ENCODE assay signal across 1 cellular context in genomic region chr4:8687083-8687482, GRCh38.
A peak's percentile ranks its signal among the peaks of the same experiment; 100 is the strongest.
TF ChIP-seq lines count a peak whose summit lies in the region.

No MANE protein-coding gene starts in this region.

TF ChIP-seq in HepG2, 621 proteins besides CTCF, POLR2A, EP300 and RAD21 (continued from another document):
- TF ChIP-seq KDM1A (CRISPR knock-in tag; IDR thresholded peaks at IDR 0.05) (no peak), ZNF430 (CRISPR knock-in tag; IDR thresholded peaks at IDR 0.05) (no peak), ZNF646 (CRISPR knock-in tag; IDR thresholded peaks at IDR 0.05) (0 out of 2 replicates have a peak, but pooled peaks have one; percentile 66), AGO1 (IDR thresholded peaks at IDR 0.05; ENCODE audit: low read depth, low read length, poor library complexity, severe bottlenecking) (no peak), ZNF251 (CRISPR knock-in tag; IDR thresholded peaks at IDR 0.05) (no peak), ETV5 (CRISPR knock-in tag; IDR thresholded peaks at IDR 0.05; ENCODE audit: borderline replicate concordance) (no peak), HNRNPL (IDR thresholded peaks at IDR 0.05; ENCODE audit: low read depth, low read length) (peak; percentile 69; the same call in 1 of the 2 replicates), ZNF891 (CRISPR knock-in tag; IDR thresholded peaks at IDR 0.05) (no peak)
- TF ChIP-seq, protein P1, sequence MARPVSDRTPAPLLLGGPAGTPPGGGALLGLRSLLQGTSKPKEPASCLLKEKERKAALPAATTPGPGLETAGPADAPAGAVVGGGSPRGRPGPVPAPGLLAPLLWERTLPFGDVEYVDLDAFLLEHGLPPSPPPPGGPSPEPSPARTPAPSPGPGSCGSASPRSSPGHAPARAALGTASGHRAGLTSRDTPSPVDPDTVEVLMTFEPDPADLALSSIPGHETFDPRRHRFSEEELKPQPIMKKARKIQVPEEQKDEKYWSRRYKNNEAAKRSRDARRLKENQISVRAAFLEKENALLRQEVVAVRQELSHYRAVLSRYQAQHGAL (CRISPR knock-in tag; IDR thresholded peaks at IDR 0.05; ENCODE audit: not compliant biosample characterization), result no peak
- TF ChIP-seq, protein P2, sequence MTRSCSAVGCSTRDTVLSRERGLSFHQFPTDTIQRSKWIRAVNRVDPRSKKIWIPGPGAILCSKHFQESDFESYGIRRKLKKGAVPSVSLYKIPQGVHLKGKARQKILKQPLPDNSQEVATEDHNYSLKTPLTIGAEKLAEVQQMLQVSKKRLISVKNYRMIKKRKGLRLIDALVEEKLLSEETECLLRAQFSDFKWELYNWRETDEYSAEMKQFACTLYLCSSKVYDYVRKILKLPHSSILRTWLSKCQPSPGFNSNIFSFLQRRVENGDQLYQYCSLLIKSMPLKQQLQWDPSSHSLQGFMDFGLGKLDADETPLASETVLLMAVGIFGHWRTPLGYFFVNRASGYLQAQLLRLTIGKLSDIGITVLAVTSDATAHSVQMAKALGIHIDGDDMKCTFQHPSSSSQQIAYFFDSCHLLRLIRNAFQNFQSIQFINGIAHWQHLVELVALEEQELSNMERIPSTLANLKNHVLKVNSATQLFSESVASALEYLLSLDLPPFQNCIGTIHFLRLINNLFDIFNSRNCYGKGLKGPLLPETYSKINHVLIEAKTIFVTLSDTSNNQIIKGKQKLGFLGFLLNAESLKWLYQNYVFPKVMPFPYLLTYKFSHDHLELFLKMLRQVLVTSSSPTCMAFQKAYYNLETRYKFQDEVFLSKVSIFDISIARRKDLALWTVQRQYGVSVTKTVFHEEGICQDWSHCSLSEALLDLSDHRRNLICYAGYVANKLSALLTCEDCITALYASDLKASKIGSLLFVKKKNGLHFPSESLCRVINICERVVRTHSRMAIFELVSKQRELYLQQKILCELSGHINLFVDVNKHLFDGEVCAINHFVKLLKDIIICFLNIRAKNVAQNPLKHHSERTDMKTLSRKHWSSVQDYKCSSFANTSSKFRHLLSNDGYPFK (CRISPR knock-in tag; IDR thresholded peaks at IDR 0.05; ENCODE audit: borderline replicate concordance), result no peak
